In the genomic region with DNA sequence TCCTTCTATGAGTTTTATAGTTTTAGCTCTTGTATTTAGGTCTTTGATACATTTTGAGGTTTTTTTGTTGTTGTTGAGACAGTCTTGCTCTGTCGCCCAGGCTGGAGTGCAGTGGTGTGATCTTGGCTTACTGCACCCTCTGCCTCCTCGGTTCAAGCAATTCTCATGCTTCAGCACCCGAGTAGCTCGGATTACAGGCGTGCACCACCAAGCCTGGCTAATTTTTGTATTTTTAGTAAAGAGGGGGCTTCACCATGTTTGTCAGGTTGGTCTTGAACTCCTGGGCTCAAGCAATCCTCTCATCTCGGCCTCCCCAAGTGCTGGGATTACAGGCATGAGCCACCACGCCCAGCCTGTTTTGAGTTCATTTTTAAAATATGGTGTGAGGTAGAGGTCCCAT, we compare ENCODE assay signal across 1 cellular context.
TF ChIP-seq lines count a peak whose summit lies in the region.

No MANE protein-coding gene starts in this region.

TF ChIP-seq in H1, 55 proteins besides CTCF, POLR2A, EP300 and RAD21:
- no peak for TF ChIP-seq KDM4A (IDR thresholded peaks at IDR 0.05; ENCODE audit: low read depth, low read length, severe bottlenecking)
- no peak for TF ChIP-seq BACH1 (IDR thresholded peaks at IDR 0.05; ENCODE audit: low read length)
- TF ChIP-seq, protein P1, sequence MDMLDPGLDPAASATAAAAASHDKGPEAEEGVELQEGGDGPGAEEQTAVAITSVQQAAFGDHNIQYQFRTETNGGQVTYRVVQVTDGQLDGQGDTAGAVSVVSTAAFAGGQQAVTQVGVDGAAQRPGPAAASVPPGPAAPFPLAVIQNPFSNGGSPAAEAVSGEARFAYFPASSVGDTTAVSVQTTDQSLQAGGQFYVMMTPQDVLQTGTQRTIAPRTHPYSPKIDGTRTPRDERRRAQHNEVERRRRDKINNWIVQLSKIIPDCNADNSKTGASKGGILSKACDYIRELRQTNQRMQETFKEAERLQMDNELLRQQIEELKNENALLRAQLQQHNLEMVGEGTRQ (IDR thresholded peaks at IDR 0.05; ENCODE audit: low read length): no peak
- TF ChIP-seq JUN (IDR thresholded peaks at IDR 0.05; ENCODE audit: low read depth, low read length): no peak
- TF ChIP-seq SAP30 (IDR thresholded peaks at IDR 0.05; ENCODE audit: insufficient read depth, insufficient replicate concordance, low read length): no peak
- no peak for TF ChIP-seq CEBPB (IDR thresholded peaks at IDR 0.05; ENCODE audit: low read depth, low read length)
- no peak for TF ChIP-seq CTBP2 (IDR thresholded peaks at IDR 0.05; ENCODE audit: borderline replicate concordance, insufficient read depth, insufficient read length, low read length)
- no peak for TF ChIP-seq NANOG (IDR thresholded peaks at IDR 0.05; ENCODE audit: insufficient read depth, low read depth, low read length, poor library complexity, severe bottlenecking)
- no peak for TF ChIP-seq ZNF274 (IDR thresholded peaks at IDR 0.05; ENCODE audit: borderline replicate concordance, extremely low read depth, low read length)
- no peak for TF ChIP-seq JUND (IDR thresholded peaks at IDR 0.05; ENCODE audit: low read length)
- no peak for TF ChIP-seq HDAC2 (IDR thresholded peaks at IDR 0.05; ENCODE audit: borderline replicate concordance in 1 of 2, low read depth in 2 of 2, low read length in 2 of 2)
- TF ChIP-seq BCL11A (IDR thresholded peaks at IDR 0.05; ENCODE audit: low read depth in 2 of 2, low read length in 2 of 2): no peak
